ENCODE assay signal across 8 cellular contexts in genomic region chr1:93817819-93818569, GRCh38.
DNase-seq lines count a peak whose midpoint lies in the region; ATAC-seq and TF ChIP-seq lines count a peak whose summit lies in the region.

No MANE protein-coding gene starts in this region.

- no peaks in the 10 kb centered on the region for H3K36me3 ChIP-seq in spleen

- DNase-seq in T-cell (peak in 23 of 34 experiments; percentile 2 to 44 (median 15)), spleen (no peak), COR-L47 (lab: John Stamatoyannopoulos, UW) (no peak), COLO829 (ENCODE audit: low spot score) (no peak), NCI-H526 (lab: John Stamatoyannopoulos, UW) (no peak), DMS153 (lab: John Stamatoyannopoulos, UW) (no peak)
- DNase-seq in central memory CD4-positive, alpha-beta T cell = peak; percentile 46

- H3K4me1 ChIP-seq in spleen = peaks cover 17 to 47% (median 30%) of the 10 kb centered on the region in 6 donors

- no peaks in the 10 kb centered on the region for H3K27me3 Mint-ChIP-seq in T-cell

- no peak for TF ChIP-seq POLR2A in spleen (IDR thresholded peaks at IDR 0.05)

- WGBS in spleen, 5 donors = 52 to 61% (median 55%) methylated on average over 12 of the region's 12 CpGs

- POLR2A ChIA-PET in T-cell (lab: Charles Lee) = interaction anchor here in 1 of 2 donors (1.2 kb wide), 1 partner anchor 28 kb away, joined by 3 read pairs; no protein-coding TSS in a partner anchor

- intact Hi-C loops in spleen (cut with DNase I; ENCODE audit: low total_unique reads) = no loop called here

- no peaks in the 10 kb centered on the region for H3K36me3 Mint-ChIP-seq in T-cell

- TF ChIP-seq CTCF in spleen (IDR thresholded peaks at IDR 0.05 in 8 of 11, conservative IDR thresholded peaks at IDR 0.05 in 3 of 11) = no peak

- CTCF ChIA-PET in T-cell (lab: Charles Lee) = interaction anchor here (0.7 to 1.1 kb wide), 4 partner anchors 26 to 189 kb away, joined by 3 to 4 read pairs (median 4); no protein-coding TSS in a partner anchor

- peak overlapping the region; percentile 79 to 80 for H3K27ac Mint-ChIP-seq in T-cell

- H3K4me1 Mint-ChIP-seq in T-cell = peaks cover 14 to 22% (median 19%) of the 10 kb centered on the region in 3 donors

- ATAC-seq in GM21423 (IDR thresholded peaks at IDR 0.05; ENCODE audit: unreplicated experiment) (peak; percentile 49), T-cell (replicated peaks in 1 of 4) (peak; percentile 75 to 90 (median 78))

- H3K4me3 Mint-ChIP-seq in T-cell = no peak overlapping the region

- no peaks in the 10 kb centered on the region for H3K27me3 ChIP-seq in spleen (replicated peaks in 1 of 7)

- H3K9me3 Mint-ChIP-seq in T-cell = no peaks in the 10 kb centered on the region

- H3K27ac ChIP-seq in spleen = peak overlapping the region; percentile 39 to 82 (median 76)

- H3K4me3 ChIP-seq in spleen = no peak overlapping the region

- H3K9me3 ChIP-seq in spleen = no peaks in the 10 kb centered on the region

Comparison
In these comparisons a context has a peak if more than half of its experiments do, and no peak if none do; other contexts are left out.
1. DNase-seq: peak in T-cell (23 of 34) and central memory CD4-positive, alpha-beta T cell (single experiment); none in spleen (single experiment), COR-L47 (single experiment), COLO829 (single experiment), NCI-H526 (0 of 2) and DMS153 (single experiment).